Comparison of ENCODE assay signal across 8 cellular contexts in genomic region chr3:98732239-98733054, GRCh38. TPM values are rescaled to one million over a fixed set of nuclear protein-coding genes. Genes with fewer than 3 reads are reported as not detected.
A peak's percentile ranks its signal among the peaks of the same experiment; 100 is the strongest.
DNase-seq lines count a peak whose midpoint lies in the region; ATAC-seq and TF ChIP-seq lines count a peak whose summit lies in the region.

No MANE protein-coding gene starts in this region.

- ATAC-seq in GM19438 (IDR thresholded peaks at IDR 0.05; ENCODE audit: low read depth, unreplicated experiment) (peak; percentile 48), memory B cell (ENCODE audit: low read depth) (no peak)

- peaks cover 6% of the 10 kb centered on the region for H3K4me1 ChIP-seq in testis

- H3K9me3 ChIP-seq in testis, result no peaks in the 10 kb centered on the region

- no peak overlapping the region for H3K27ac Mint-ChIP-seq in T-helper 1 cell treated with Interleukin-12 subunit alpha and Interleukin-12 subunit beta and Interleukin-4 antibody, amounts not matched to agents 30 μg/mL and 1 μg/mL, for 36 hours
- H3K27ac Mint-ChIP-seq in endothelial cell (ENCODE audit: unreplicated experiment), result no peak overlapping the region
- no peak overlapping the region for H3K27ac Mint-ChIP-seq in memory B cell

- H3K36me3 Mint-ChIP-seq in T-helper 1 cell treated with Interleukin-12 subunit alpha and Interleukin-12 subunit beta and Interleukin-4 antibody, amounts not matched to agents 30 μg/mL and 1 μg/mL, for 36 hours (ENCODE audit: low read depth), result no peaks in the 10 kb centered on the region
- H3K36me3 Mint-ChIP-seq in endothelial cell (ENCODE audit: low read depth, unreplicated experiment) (no peaks in the 10 kb centered on the region), memory B cell (no peaks in the 10 kb centered on the region)

- WGBS in testis, 2 donors, result 0 to 2% methylated on average over 25 to 47 of the region's 80 CpGs

- no peaks in the 10 kb centered on the region for H3K27me3 ChIP-seq in testis

- no peak for TF ChIP-seq CTCF in endothelial cell (IDR thresholded peaks at IDR 0.05; ENCODE audit: unreplicated experiment)
- no peak for TF ChIP-seq CTCF in testis (IDR thresholded peaks at IDR 0.05)

- peak overlapping the region; percentile 75 to 80 for H3K27ac ChIP-seq in testis

- DNase-seq in DMS53 (lab: John Stamatoyannopoulos, UW) (peak; percentile 59), HK-2 (ENCODE audit: unreplicated experiment) (peak; percentile 61), endothelial cell (ENCODE audit: low spot score) (peak; percentile 57), memory B cell (ENCODE audit: low spot score in 2 of 2) (peak in 1 of 2 donors; percentile 12), testis (peak; percentile 90), RKO (ENCODE audit: low spot score) (no peak)

- peak overlapping the region; percentile 73 to 80 for H3K4me3 ChIP-seq in testis

- H3K9me3 Mint-ChIP-seq in T-helper 1 cell treated with Interleukin-12 subunit alpha and Interleukin-12 subunit beta and Interleukin-4 antibody, amounts not matched to agents 30 μg/mL and 1 μg/mL, for 36 hours, result no peaks in the 10 kb centered on the region
- no peaks in the 10 kb centered on the region for H3K9me3 Mint-ChIP-seq in endothelial cell (ENCODE audit: unreplicated experiment)
- H3K9me3 Mint-ChIP-seq in memory B cell, result no peaks in the 10 kb centered on the region

- H3K4me3 Mint-ChIP-seq in T-helper 1 cell treated with Interleukin-12 subunit alpha and Interleukin-12 subunit beta and Interleukin-4 antibody, amounts not matched to agents 30 μg/mL and 1 μg/mL, for 36 hours, result peak overlapping the region; percentile 68
- H3K4me3 Mint-ChIP-seq in endothelial cell (ENCODE audit: unreplicated experiment), result peak overlapping the region; percentile 97
- H3K4me3 Mint-ChIP-seq in memory B cell, result peak overlapping the region; percentile 33

- intact Hi-C loops in testis (cut with DNase I; ENCODE audit: low total_unique reads), result no loop called here

- H3K36me3 ChIP-seq in testis (ENCODE audit: low read depth, missing control alignments), result no peaks in the 10 kb centered on the region

- H3K4me1 Mint-ChIP-seq in T-helper 1 cell treated with Interleukin-12 subunit alpha and Interleukin-12 subunit beta and Interleukin-4 antibody, amounts not matched to agents 30 μg/mL and 1 μg/mL, for 36 hours (ENCODE audit: low read depth), result peaks cover 7% of the 10 kb centered on the region
- H3K4me1 Mint-ChIP-seq in endothelial cell (ENCODE audit: unreplicated experiment) (peaks cover 24% of the 10 kb centered on the region), memory B cell (peaks cover 10% of the 10 kb centered on the region)

- no peak for TF ChIP-seq POLR2A in testis (IDR thresholded peaks at IDR 0.05)

- H3K27me3 Mint-ChIP-seq in T-helper 1 cell treated with Interleukin-12 subunit alpha and Interleukin-12 subunit beta and Interleukin-4 antibody, amounts not matched to agents 30 μg/mL and 1 μg/mL, for 36 hours (ENCODE audit: low read depth), result peaks cover 68% of the 10 kb centered on the region
- peaks cover 8% of the 10 kb centered on the region for H3K27me3 Mint-ChIP-seq in endothelial cell (ENCODE audit: unreplicated experiment)
- peaks cover 25% of the 10 kb centered on the region for H3K27me3 Mint-ChIP-seq in memory B cell

RNA-seq across cellular contexts. Expression of gene ST3GAL6, which starts 30.7 kb away (rescaled TPM):
- 6.5 TPM for total RNA-seq in endothelial cell (ENCODE audit: unreplicated experiment)
- total RNA-seq in testis, result 10 to 100 TPM in 1 of 2 donors, 1 to 10 TPM in 1; 3.7 to 23.4 TPM
- 2.1 TPM for polyA plus RNA-seq in testis (ENCODE audit: insufficient read depth, low read depth, low replicate concordance)

Comparison
In these comparisons a context has a peak if more than half of its experiments do, and no peak if none do; other contexts are left out.
1. H3K4me3 Mint-ChIP-seq: peak in every context shown above with its lines; median percentile 97 in endothelial cell; 68 in T-helper 1 cell treated with Interleukin-12 subunit alpha and Interleukin-12 subunit beta and Interleukin-4 antibody, amounts not matched to agents 30 μg/mL and 1 μg/mL, for 36 hours; 33 in memory B cell.